1 cellular context compared by ENCODE assay signal in genomic region chr6:149544646-149545257, GRCh38.
TF ChIP-seq lines count a peak whose summit lies in the region.

No MANE protein-coding gene starts in this region.

TF ChIP-seq in GM23338, 12 proteins besides CTCF, POLR2A, EP300 and RAD21 (continued from another document):
- no peak for TF ChIP-seq ETS1 (IDR thresholded peaks at IDR 0.05)
- no peak for TF ChIP-seq JUNB (IDR thresholded peaks at IDR 0.05; ENCODE audit: unreplicated experiment)
- TF ChIP-seq CREB1 (CRISPR knock-in tag; IDR thresholded peaks at IDR 0.05; ENCODE audit: low read depth) = no peak
- no peak for TF ChIP-seq ZNF462 (CRISPR knock-in tag; IDR thresholded peaks at IDR 0.05)
